25 cellular contexts compared by ENCODE assay signal in genomic region chr3:195334967-195335366, GRCh38.
"Had no signal": no experiment of that assay in that cellular context is flagged by ENCODE, and none has a peak within 500 bp of the region (broad histone marks: within the 10 kb centered on the region; RNA-seq: fewer than 3 reads in every experiment).

No MANE protein-coding gene starts in this region.

- H3K9ac ChIP-seq: neural progenitor cell had no signal

- H3K4me2 ChIP-seq: neural progenitor cell had no signal

- FAIRE-seq: urothelium cell line had no signal

- H3K36me3 ChIP-seq: pancreas, right lobe of liver, thyroid gland had no signal

- DNase-seq: naive thymus-derived CD4-positive, alpha-beta T cell; natural killer cell; nucleus accumbens; pancreas; psoas muscle; right cardiac atrium; right lobe of liver; sigmoid colon; small intestine; stimulated activated CD4-positive, alpha-beta T cell treated with anti-CD3 and anti-CD28 coated beads, Interleukin-15, amount 100 ng/mL, for 24 hours; stimulated activated CD4-positive, alpha-beta T cell treated with anti-CD3 and anti-CD28 coated beads, Interleukin-2, amount 100 ng/mL, for 24 hours; stimulated activated CD4-positive, alpha-beta T cell treated with anti-CD3 and anti-CD28 coated beads, Interleukin-2, amount 100 ng/mL, for 48 hours; stimulated activated CD4-positive, alpha-beta T cell treated with anti-CD3 and anti-CD28 coated beads, Interleukin-4, amount 100 ng/mL, for 24 hours; stimulated activated naive B cell treated with anti-CD40 and anti-IgM and Interleukin-4, amounts not matched to agents 10 μg/mL and 1 μg/mL and 100 μg/mL, for 72 hours; stimulated activated naive CD4-positive, alpha-beta T cell treated with Interleukin-2 at 50 U/mL for 16 hours; stomach; thyroid gland; trophoblast cell; upper lobe of left lung had no signal

- H3K9me3 ChIP-seq: pancreas, psoas muscle, right lobe of liver, sigmoid colon, stomach, thoracic aorta, thyroid gland, tibial nerve, upper lobe of left lung, vagina had no signal

- H3K27me3 ChIP-seq: neural progenitor cell, pancreas, right lobe of liver, sigmoid colon, stomach, thyroid gland, tibial nerve, upper lobe of left lung, vagina had no signal

- H2AFZ ChIP-seq: neural progenitor cell had no signal

- H3K4me3 ChIP-seq: neural progenitor cell, pancreas, psoas muscle, right lobe of liver, sigmoid colon, stomach, thoracic aorta, thyroid gland, tibial nerve, upper lobe of left lung, vagina had no signal

- H3K4me1 ChIP-seq: neural progenitor cell, pancreas, psoas muscle, right lobe of liver, sigmoid colon, stomach, thyroid gland, tibial nerve, upper lobe of left lung, vagina had no signal

- ATAC-seq: naive thymus-derived CD4-positive, alpha-beta T cell; natural killer cell; pancreas; psoas muscle; right cardiac atrium; right lobe of liver; stimulated activated effector memory CD8-positive, alpha-beta T cell treated with anti-CD3 and anti-CD28 coated beads, Interleukin-12 subunit alpha, Interleukin-12 subunit beta, amount 100 ng/mL, for 72 hours; stimulated activated naive B cell treated with anti-CD40 and anti-IgM and Interleukin-4, amounts not matched to agents 10 μg/mL and 1 μg/mL and 100 μg/mL, for 72 hours had no signal

- H3K27ac ChIP-seq: neural progenitor cell, pancreas, psoas muscle, right lobe of liver, sigmoid colon, stomach, thoracic aorta, thyroid gland, tibial nerve, upper lobe of left lung, vagina had no signal
